Comparison of ENCODE assay signal across 1 cellular context in genomic region chr4:15988222-15988621, GRCh38.
TF ChIP-seq lines count a peak whose summit lies in the region.

No MANE protein-coding gene starts in this region.

TF ChIP-seq in HepG2, 621 proteins besides CTCF, POLR2A, EP300 and RAD21:
- no peak for TF ChIP-seq CEBPB (IDR thresholded peaks at IDR 0.05; ENCODE audit: borderline replicate concordance, low read depth, low read length)
- TF ChIP-seq ZNF816 (CRISPR knock-in tag; IDR thresholded peaks at IDR 0.05; ENCODE audit: borderline replicate concordance): no peak
- no peak for TF ChIP-seq KLF13 (CRISPR knock-in tag; IDR thresholded peaks at IDR 0.05)
- TF ChIP-seq SMC3 (IDR thresholded peaks at IDR 0.05; ENCODE audit: low read length): no peak
- no peak for TF ChIP-seq GPN1 (CRISPR knock-in tag; IDR thresholded peaks at IDR 0.05; ENCODE audit: borderline replicate concordance)
- TF ChIP-seq, protein P1, sequence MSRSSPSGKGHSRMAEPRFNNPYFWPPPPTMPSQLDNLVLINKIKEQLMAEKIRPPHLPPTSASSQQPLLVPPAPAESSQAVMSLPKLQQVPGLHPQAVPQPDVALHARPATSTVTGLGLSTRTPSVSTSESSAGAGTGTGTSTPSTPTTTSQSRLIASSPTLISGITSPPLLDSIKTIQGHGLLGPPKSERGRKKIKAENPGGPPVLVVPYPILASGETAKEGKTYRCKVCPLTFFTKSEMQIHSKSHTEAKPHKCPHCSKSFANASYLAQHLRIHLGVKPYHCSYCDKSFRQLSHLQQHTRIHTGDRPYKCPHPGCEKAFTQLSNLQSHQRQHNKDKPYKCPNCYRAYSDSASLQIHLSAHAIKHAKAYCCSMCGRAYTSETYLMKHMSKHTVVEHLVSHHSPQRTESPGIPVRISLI (CRISPR knock-in tag; IDR thresholded peaks at IDR 0.05; ENCODE audit: borderline replicate concordance): no peak
- TF ChIP-seq TAF1 (CRISPR knock-in tag; IDR thresholded peaks at IDR 0.05): no peak
- TF ChIP-seq, protein P2, sequence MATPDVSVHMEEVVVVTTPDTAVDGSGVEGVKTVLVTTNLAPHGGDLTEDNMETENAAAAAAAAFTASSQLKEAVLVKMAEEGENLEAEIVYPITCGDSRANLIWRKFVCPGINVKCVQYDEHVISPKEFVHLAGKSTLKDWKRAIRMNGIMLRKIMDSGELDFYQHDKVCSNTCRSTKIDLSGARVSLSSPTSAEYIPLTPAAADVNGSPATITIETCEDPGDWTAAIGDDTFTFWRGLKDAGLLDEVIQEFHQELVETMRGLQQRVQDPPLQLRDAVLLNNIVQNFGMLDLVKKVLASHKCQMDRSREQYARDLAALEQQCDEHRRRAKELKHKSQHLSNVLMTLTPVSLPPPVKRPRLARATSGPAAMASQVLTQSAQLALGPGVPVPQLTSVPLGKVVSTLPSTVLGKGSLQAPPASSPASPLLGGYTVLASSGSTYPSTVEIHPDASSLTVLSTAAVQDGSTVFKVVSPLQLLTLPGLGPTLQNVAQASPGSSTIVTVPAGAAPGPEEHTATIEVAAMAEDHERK (CRISPR knock-in tag; IDR thresholded peaks at IDR 0.05; ENCODE audit: low read depth): no peak
- TF ChIP-seq SRY (CRISPR knock-in tag; IDR thresholded peaks at IDR 0.05): no peak
- TF ChIP-seq, protein P3, sequence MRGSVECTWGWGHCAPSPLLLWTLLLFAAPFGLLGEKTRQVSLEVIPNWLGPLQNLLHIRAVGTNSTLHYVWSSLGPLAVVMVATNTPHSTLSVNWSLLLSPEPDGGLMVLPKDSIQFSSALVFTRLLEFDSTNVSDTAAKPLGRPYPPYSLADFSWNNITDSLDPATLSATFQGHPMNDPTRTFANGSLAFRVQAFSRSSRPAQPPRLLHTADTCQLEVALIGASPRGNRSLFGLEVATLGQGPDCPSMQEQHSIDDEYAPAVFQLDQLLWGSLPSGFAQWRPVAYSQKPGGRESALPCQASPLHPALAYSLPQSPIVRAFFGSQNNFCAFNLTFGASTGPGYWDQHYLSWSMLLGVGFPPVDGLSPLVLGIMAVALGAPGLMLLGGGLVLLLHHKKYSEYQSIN (CRISPR knock-in tag; IDR thresholded peaks at IDR 0.05; ENCODE audit: borderline replicate concordance): no peak
- TF ChIP-seq, protein P4, sequence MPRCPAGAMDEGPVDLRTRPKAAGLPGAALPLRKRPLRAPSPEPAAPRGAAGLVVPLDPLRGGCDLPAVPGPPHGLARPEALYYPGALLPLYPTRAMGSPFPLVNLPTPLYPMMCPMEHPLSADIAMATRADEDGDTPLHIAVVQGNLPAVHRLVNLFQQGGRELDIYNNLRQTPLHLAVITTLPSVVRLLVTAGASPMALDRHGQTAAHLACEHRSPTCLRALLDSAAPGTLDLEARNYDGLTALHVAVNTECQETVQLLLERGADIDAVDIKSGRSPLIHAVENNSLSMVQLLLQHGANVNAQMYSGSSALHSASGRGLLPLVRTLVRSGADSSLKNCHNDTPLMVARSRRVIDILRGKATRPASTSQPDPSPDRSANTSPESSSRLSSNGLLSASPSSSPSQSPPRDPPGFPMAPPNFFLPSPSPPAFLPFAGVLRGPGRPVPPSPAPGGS (CRISPR knock-in tag; IDR thresholded peaks at IDR 0.05): no peak
- TF ChIP-seq ZSCAN31 (CRISPR knock-in tag; IDR thresholded peaks at IDR 0.05; ENCODE audit: low read depth): no peak
- TF ChIP-seq XBP1 (CRISPR knock-in tag; IDR thresholded peaks at IDR 0.05): no peak
- no peak for TF ChIP-seq NONO (IDR thresholded peaks at IDR 0.05)
- TF ChIP-seq NONO (CRISPR knock-in tag; conservative IDR thresholded peaks at IDR 0.05): no peak
- TF ChIP-seq SPEN (CRISPR knock-in tag; IDR thresholded peaks at IDR 0.05; ENCODE audit: low read depth): no peak
- TF ChIP-seq HCFC1 (IDR thresholded peaks at IDR 0.05; ENCODE audit: low read depth, low read length): no peak
- no peak for TF ChIP-seq ZNF780A (CRISPR knock-in tag; IDR thresholded peaks at IDR 0.05)
- TF ChIP-seq ZBTB37 (CRISPR knock-in tag; IDR thresholded peaks at IDR 0.05): no peak
- no peak for TF ChIP-seq GMEB1 (CRISPR knock-in tag; IDR thresholded peaks at IDR 0.05; ENCODE audit: borderline replicate concordance)
- no peak for TF ChIP-seq NFYB (CRISPR knock-in tag; IDR thresholded peaks at IDR 0.05)
